In genomic region chrX:30349946-30350345, GRCh38 we compare ENCODE assay signal across 38 cellular contexts. TPM values are rescaled to one million over a fixed set of nuclear protein-coding genes. Genes with fewer than 3 reads are reported as not detected.
DNase-seq lines count a peak whose midpoint lies in the region; ATAC-seq, FAIRE-seq and TF ChIP-seq lines count a peak whose summit lies in the region.
"Had no signal": no experiment of that assay in that cellular context is flagged by ENCODE, and none has a peak within 500 bp of the region (broad histone marks: within the 10 kb centered on the region; RNA-seq: fewer than 3 reads in every experiment).

No MANE protein-coding gene starts in this region.

- intact Hi-C loops in cardiac septum (cut with DNase I): no loop called here

- no peaks in the 10 kb centered on the region for H3K36me3 ChIP-seq in astrocyte (ENCODE audit: insufficient read depth, low read length)
- H3K36me3 ChIP-seq: BE2C; BLaER1; BLaER1 treated with 17β-estradiol and CSF1 and Interleukin-3, amounts not matched to agents 10 nM and 100 nM had no signal

- H3K27ac Mint-ChIP-seq in astrocyte (ENCODE audit: unreplicated experiment): no peak overlapping the region
- H3K27ac Mint-ChIP-seq in stimulated activated naive B cell treated with anti-CD40 and anti-IgM and Interleukin-4, amounts not matched to agents 10 μg/mL and 1 μg/mL and 100 μg/mL, for 72 hours: no peak overlapping the region
- H3K27ac Mint-ChIP-seq: B cell; CD14-positive monocyte; CD4-positive, alpha-beta memory T cell; CD4-positive, alpha-beta T cell; CD4-positive, CD25-positive, alpha-beta regulatory T cell; CD8-positive, alpha-beta memory T cell; CD8-positive, alpha-beta T cell had no signal

- H3K9me3 ChIP-seq in astrocyte (ENCODE audit: insufficient read depth, low read depth, low read length): no peaks in the 10 kb centered on the region
- H3K9me3 ChIP-seq: A549, BE2C, Caco-2 had no signal

- no peak overlapping the region for H3K4me3 Mint-ChIP-seq in astrocyte (ENCODE audit: unreplicated experiment)
- H3K4me3 Mint-ChIP-seq in stimulated activated naive B cell treated with anti-CD40 and anti-IgM and Interleukin-4, amounts not matched to agents 10 μg/mL and 1 μg/mL and 100 μg/mL, for 72 hours: no peak overlapping the region
- H3K4me3 Mint-ChIP-seq: B cell; CD14-positive monocyte; CD4-positive, alpha-beta memory T cell; CD4-positive, alpha-beta T cell; CD4-positive, CD25-positive, alpha-beta regulatory T cell; CD8-positive, alpha-beta memory T cell; CD8-positive, alpha-beta T cell had no signal

- H3K36me3 Mint-ChIP-seq in astrocyte (ENCODE audit: low read depth, unreplicated experiment): no peaks in the 10 kb centered on the region
- H3K36me3 Mint-ChIP-seq in stimulated activated naive B cell treated with anti-CD40 and anti-IgM and Interleukin-4, amounts not matched to agents 10 μg/mL and 1 μg/mL and 100 μg/mL, for 72 hours: no peaks in the 10 kb centered on the region
- H3K36me3 Mint-ChIP-seq: CD14-positive monocyte; CD4-positive, alpha-beta memory T cell; CD4-positive, CD25-positive, alpha-beta regulatory T cell; CD8-positive, alpha-beta memory T cell; CD8-positive, alpha-beta T cell had no signal

- DNase-seq in astrocyte (ENCODE audit: low read depth) (no peak), GOT3 (lab: John Stamatoyannopoulos, UW) (no peak), cardiac septum (ENCODE audit: low spot score) (no peak), NCI-H1436 (lab: John Stamatoyannopoulos, UW) (no peak), H4 (ENCODE audit: low spot score) (no peak)
- DNase-seq in stimulated activated naive B cell treated with anti-CD40 and anti-IgM and Interleukin-4, amounts not matched to agents 10 μg/mL and 1 μg/mL and 100 μg/mL, for 72 hours: no peak
- DNase-seq: 8988T; ACHN; AML-193; BE2C; C1 segment of cervical spinal cord; Caco-2; Calu3; CD4-positive, alpha-beta memory T cell; CD4-positive, alpha-beta T cell; CD4-positive, CD25-positive, alpha-beta regulatory T cell; CD8-positive, alpha-beta memory T cell; CD8-positive, alpha-beta T cell; COR-L47; DMS 273 treated with DMSO at 0.1 percent for 48 hours; DMS153; DMS79; DMS79 treated with DMSO at 0.1 percent for 48 hours; DND-41; EL had no signal

- no peaks in the 10 kb centered on the region for H3K4me1 ChIP-seq in astrocyte (ENCODE audit: insufficient read depth, low read length)
- H3K4me1 ChIP-seq: A549; BE2C; BLaER1; BLaER1 treated with 17β-estradiol and CSF1 and Interleukin-3, amounts not matched to agents 10 nM and 100 nM; Caco-2 had no signal

- H2AFZ ChIP-seq in astrocyte (ENCODE audit: low read depth, low read length): no peak overlapping the region

- H3K27me3 Mint-ChIP-seq in astrocyte (ENCODE audit: low read depth, unreplicated experiment): no peaks in the 10 kb centered on the region
- no peaks in the 10 kb centered on the region for H3K27me3 Mint-ChIP-seq in stimulated activated naive B cell treated with anti-CD40 and anti-IgM and Interleukin-4, amounts not matched to agents 10 μg/mL and 1 μg/mL and 100 μg/mL, for 72 hours
- H3K27me3 Mint-ChIP-seq: B cell; CD4-positive, alpha-beta memory T cell; CD4-positive, alpha-beta T cell; CD4-positive, CD25-positive, alpha-beta regulatory T cell; CD8-positive, alpha-beta memory T cell had no signal

- H3K27ac ChIP-seq in astrocyte (ENCODE audit: low read depth, low read length): no peak overlapping the region
- H3K27ac ChIP-seq: 22Rv1; A549; BLaER1; BLaER1 treated with 17β-estradiol and CSF1 and Interleukin-3, amounts not matched to agents 10 nM and 100 nM; C4-2B had no signal

- H3K4me1 Mint-ChIP-seq in astrocyte (ENCODE audit: low read depth, unreplicated experiment): no peaks in the 10 kb centered on the region
- no peaks in the 10 kb centered on the region for H3K4me1 Mint-ChIP-seq in stimulated activated naive B cell treated with anti-CD40 and anti-IgM and Interleukin-4, amounts not matched to agents 10 μg/mL and 1 μg/mL and 100 μg/mL, for 72 hours
- H3K4me1 Mint-ChIP-seq: B cell; CD14-positive monocyte; CD4-positive, alpha-beta memory T cell; CD4-positive, CD25-positive, alpha-beta regulatory T cell; CD8-positive, alpha-beta memory T cell had no signal

- H3K27me3 ChIP-seq in astrocyte (ENCODE audit: insufficient read depth, low read length): no peaks in the 10 kb centered on the region
- H3K27me3 ChIP-seq: BE2C; BLaER1; BLaER1 treated with 17β-estradiol and CSF1 and Interleukin-3, amounts not matched to agents 10 nM and 100 nM had no signal

- H3K4me2 ChIP-seq in astrocyte (ENCODE audit: low read length): no peak overlapping the region
- H3K4me2 ChIP-seq: A549; BLaER1; BLaER1 treated with 17β-estradiol and CSF1 and Interleukin-3, amounts not matched to agents 10 nM and 100 nM had no signal

- no peaks in the 10 kb centered on the region for H4K20me1 ChIP-seq in astrocyte (ENCODE audit: insufficient read depth, low read length)
- H4K20me1 ChIP-seq: BLaER1; BLaER1 treated with 17β-estradiol and CSF1 and Interleukin-3, amounts not matched to agents 10 nM and 100 nM had no signal

- H3K9me3 Mint-ChIP-seq in astrocyte (ENCODE audit: unreplicated experiment): peaks cover 3% of the 10 kb centered on the region
- peaks cover 16 to 20% of the 10 kb centered on the region in 2 donors for H3K9me3 Mint-ChIP-seq in stimulated activated naive B cell treated with anti-CD40 and anti-IgM and Interleukin-4, amounts not matched to agents 10 μg/mL and 1 μg/mL and 100 μg/mL, for 72 hours

- peak; percentile 95 for FAIRE-seq in astrocyte (lab: Jason Lieb, UNC)
- FAIRE-seq: A204.1, A549, D721Med had no signal

- H3K4me3 ChIP-seq in astrocyte (ENCODE audit: insufficient read depth, low read depth, low read length): no peak overlapping the region
- H3K4me3 ChIP-seq: A549; BLaER1; BLaER1 treated with 17β-estradiol and CSF1 and Interleukin-3, amounts not matched to agents 10 nM and 100 nM had no signal

- no peak for TF ChIP-seq CTCF in astrocyte (IDR thresholded peaks at IDR 0.05; ENCODE audit: insufficient read depth, low read depth, low read length)

- H3K79me2 ChIP-seq in astrocyte (ENCODE audit: insufficient read depth, low read length): no peaks in the 10 kb centered on the region

- ATAC-seq in GM18861 (IDR thresholded peaks at IDR 0.05; ENCODE audit: unreplicated experiment) (peak; percentile 90), GM19351 (IDR thresholded peaks at IDR 0.05; ENCODE audit: unreplicated experiment) (peak; percentile 57)
- peak; percentile 39 to 54 for ATAC-seq in stimulated activated naive B cell treated with anti-CD40 and anti-IgM and Interleukin-4, amounts not matched to agents 10 μg/mL and 1 μg/mL and 100 μg/mL, for 72 hours (replicated peaks)
- ATAC-seq: A549; CD8-positive, alpha-beta T cell had no signal

- no peak overlapping the region for H3K9ac ChIP-seq in astrocyte (ENCODE audit: low read length)
- H3K9ac ChIP-seq: BLaER1; BLaER1 treated with 17β-estradiol and CSF1 and Interleukin-3, amounts not matched to agents 10 nM and 100 nM had no signal

RNA-seq across cellular contexts. Expression of gene NR0B1, which starts 40.8 kb away (rescaled TPM):
- total RNA-seq in astrocyte (0.25 TPM in 1 of 2 replicates, not detected in the other), cardiac septum (not detected)
- not detected in 2 replicates for total RNA-seq in H4 (2014; rRNA removed; shearing (Covaris generic))
- total RNA-seq: A172; B cell; Caco-2; Calu3; CD4-positive, alpha-beta memory T cell; CD4-positive, alpha-beta T cell; CD4-positive, CD25-positive, alpha-beta regulatory T cell; CD8-positive, alpha-beta memory T cell; CD8-positive, alpha-beta T cell; Daoy had no signal
